In the genomic region with DNA sequence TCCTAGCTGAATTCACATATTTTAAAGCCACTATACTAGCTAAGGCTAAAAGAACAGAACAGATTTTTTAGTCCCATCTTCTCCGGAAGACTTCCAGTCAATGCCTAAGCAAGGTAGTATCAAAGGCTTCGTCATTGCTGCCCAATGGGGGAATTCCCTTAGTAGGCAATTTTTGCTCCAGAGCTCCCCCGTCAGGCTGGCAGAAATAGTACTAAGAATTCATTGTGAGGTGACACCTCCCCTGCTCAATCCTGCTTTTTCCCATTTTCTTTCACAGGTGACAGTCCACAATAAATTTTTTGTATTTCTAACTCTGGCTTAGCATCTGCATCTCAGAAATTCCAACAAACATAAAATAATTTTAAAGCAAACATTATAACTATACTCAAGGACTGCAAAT, we compare ENCODE assay signal across 11 cellular contexts.
A peak's percentile ranks its signal among the peaks of the same experiment; 100 is the strongest.
DNase-seq lines count a peak whose midpoint lies in the region; TF ChIP-seq lines count a peak whose summit lies in the region.
"Had no signal": no experiment of that assay in that cellular context is flagged by ENCODE, and none has a peak within 500 bp of the region (broad histone marks: within the 10 kb centered on the region; RNA-seq: fewer than 3 reads in every experiment).

No MANE protein-coding gene starts in this region.

- TF ChIP-seq POLR2A in NB4 (IDR thresholded peaks at IDR 0.05; ENCODE audit: extremely low read depth, insufficient read length), result no peak

- no peak overlapping the region for H3K4me3 ChIP-seq in NB4 (ENCODE audit: low read depth, low read length)
- no peak overlapping the region for H3K4me3 ChIP-seq in cardiac fibroblast (replicated peaks in 1 of 2; ENCODE audit: low read depth in 2 of 2, low read length in 2 of 2)

- peak; percentile 63 for DNase-seq in activated CD8-positive, alpha-beta memory T cell treated with anti-CD3 and anti-CD28 coated beads, Interleukin-2, amount 50 U/mL, for 48 hours
- DNase-seq in activated CD8-positive, alpha-beta memory T cell treated with anti-CD3 and anti-CD28 coated beads, Interleukin-2, amount 50 U/mL, for 4 hours, result no peak
- DNase-seq in NB4 (ENCODE audit: low read depth), result peak; percentile 21
- DNase-seq in cardiac fibroblast (ENCODE audit: low read depth in 2 of 2), result peak in 1 of 2 donors; percentile 24
- DNase-seq in stimulated activated CD4-positive, alpha-beta T cell treated with anti-CD3 and anti-CD28 coated beads, Interleukin-4, amount 100 ng/mL, for 24 hours, result peak; percentile 14
- DNase-seq in NCI-H2227 (lab: John Stamatoyannopoulos, UW; ENCODE audit: unreplicated experiment), result no peak
- no peak for DNase-seq in Ammon's horn (ENCODE audit: low spot score)
- DNase-seq in cerebellar nuclear complex (lab: John Stamatoyannopoulos, UW), result no peak
- DNase-seq: CD8-positive, alpha-beta memory T cell; hypothalamus; SK-N-SH had no signal

- peak; percentile 53 for TF ChIP-seq CTCF in NB4 (IDR thresholded peaks at IDR 0.05; ENCODE audit: low read depth, low read length)
- peak; percentile 22 for TF ChIP-seq CTCF in cardiac fibroblast (IDR thresholded peaks at IDR 0.05; ENCODE audit: low read depth, low read length)

Comparison
In these comparisons a context has a peak if more than half of its experiments do, and no peak if none do; other contexts are left out.
1. DNase-seq: peak in activated CD8-positive, alpha-beta memory T cell treated with anti-CD3 and anti-CD28 coated beads, Interleukin-2, amount 50 U/mL, for 48 hours (single experiment), NB4 (single experiment) and stimulated activated CD4-positive, alpha-beta T cell treated with anti-CD3 and anti-CD28 coated beads, Interleukin-4, amount 100 ng/mL, for 24 hours (single experiment); none in activated CD8-positive, alpha-beta memory T cell treated with anti-CD3 and anti-CD28 coated beads, Interleukin-2, amount 50 U/mL, for 4 hours (single experiment), NCI-H2227 (single experiment), Ammon's horn (single experiment) and cerebellar nuclear complex (0 of 2).